In the genomic region with DNA sequence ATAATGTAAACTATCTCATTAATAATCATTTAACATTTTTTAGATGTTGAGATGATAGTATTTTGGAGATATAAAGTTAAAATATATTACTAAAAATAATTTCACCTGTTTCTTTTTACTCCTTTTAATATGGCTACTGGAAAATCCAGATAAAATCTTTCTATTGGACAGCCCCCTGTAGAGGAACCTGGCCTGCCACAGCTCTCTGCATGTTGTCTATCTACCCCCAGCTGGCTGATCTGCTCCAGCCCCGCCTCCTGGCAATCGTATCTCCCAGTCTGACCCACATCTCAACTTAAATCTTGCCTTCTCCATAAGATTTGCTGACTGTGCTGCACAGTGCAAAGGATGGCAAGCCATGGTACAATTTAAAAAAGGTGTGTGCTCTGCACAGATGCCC, we compare ENCODE assay signal across 17 cellular contexts.
DNase-seq lines count a peak whose midpoint lies in the region; ATAC-seq and TF ChIP-seq lines count a peak whose summit lies in the region.
"Had no signal": no experiment of that assay in that cellular context is flagged by ENCODE, and none has a peak within 500 bp of the region (broad histone marks: within the 10 kb centered on the region; RNA-seq: fewer than 3 reads in every experiment).

No MANE protein-coding gene starts in this region.

- peaks cover 7% of the 10 kb centered on the region for H3K4me1 Mint-ChIP-seq in activated CD4-positive, alpha-beta T cell treated with anti-CD3 and anti-CD28 coated beads, Interleukin-2, amount 10 ng/mL, durations not matched to agents 24 days and 14 days
- H3K4me1 Mint-ChIP-seq: B cell; CD4-positive, CD25-positive, alpha-beta regulatory T cell had no signal

- no peak overlapping the region for H3K4me3 Mint-ChIP-seq in activated CD4-positive, alpha-beta T cell treated with anti-CD3 and anti-CD28 coated beads, Interleukin-2, amount 10 ng/mL, durations not matched to agents 24 days and 14 days
- H3K4me3 Mint-ChIP-seq: B cell; CD4-positive, CD25-positive, alpha-beta regulatory T cell; CD8-positive, alpha-beta T cell had no signal

- no peaks in the 10 kb centered on the region for H3K27me3 ChIP-seq in MG63
- H3K27me3 ChIP-seq: BLaER1 had no signal

- no peak overlapping the region for H3K27ac Mint-ChIP-seq in activated CD4-positive, alpha-beta T cell treated with anti-CD3 and anti-CD28 coated beads, Interleukin-2, amount 10 ng/mL, durations not matched to agents 24 days and 14 days
- H3K27ac Mint-ChIP-seq: B cell; CD4-positive, CD25-positive, alpha-beta regulatory T cell; CD8-positive, alpha-beta T cell had no signal

- TF ChIP-seq CTCF in HEK293 (tag by site-specific recombination; IDR thresholded peaks at IDR 0.05), result no peak

- no peaks in the 10 kb centered on the region for H3K27me3 Mint-ChIP-seq in activated CD4-positive, alpha-beta T cell treated with anti-CD3 and anti-CD28 coated beads, Interleukin-2, amount 10 ng/mL, durations not matched to agents 24 days and 14 days
- H3K27me3 Mint-ChIP-seq: B cell; CD4-positive, CD25-positive, alpha-beta regulatory T cell had no signal

- H3K36me3 ChIP-seq in HEK293 (ENCODE audit: control insufficient read depth in 2 of 2, insufficient read depth in 1 of 2, low read length in 2 of 2), result peaks cover 0 to 11% of the 10 kb centered on the region in 2 experiments; a peak in 2 of 3 replicates
- peaks cover 33% of the 10 kb centered on the region for H3K36me3 ChIP-seq in MG63
- H3K36me3 ChIP-seq: BLaER1, HAP-1 had no signal

- H3K9me3 ChIP-seq in HEK293 (ENCODE audit: control insufficient read depth, insufficient read depth, low read depth, low read length), result no peaks in the 10 kb centered on the region
- H3K9me3 ChIP-seq in MG63, result no peaks in the 10 kb centered on the region
- H3K9me3 ChIP-seq: BLaER1, Caco-2, HAP-1 had no signal

- POLR2A ChIA-PET in HEK293 (lab: Yijun Ruan, JAX), result no interaction called here

- no peaks in the 10 kb centered on the region for H3K9me3 Mint-ChIP-seq in activated CD4-positive, alpha-beta T cell treated with anti-CD3 and anti-CD28 coated beads, Interleukin-2, amount 10 ng/mL, durations not matched to agents 24 days and 14 days
- H3K9me3 Mint-ChIP-seq: CD4-positive, CD25-positive, alpha-beta regulatory T cell; CD8-positive, alpha-beta T cell had no signal

- H3K27ac ChIP-seq in HEK293 (ENCODE audit: extremely low read depth, low read depth, low read length), result no peak overlapping the region
- H3K27ac ChIP-seq: BLaER1, C4-2B had no signal

- CTCF ChIA-PET in HEK293 (lab: Yijun Ruan, JAX), result no interaction called here

- intact Hi-C loops in activated CD4-positive, alpha-beta T cell treated with anti-CD3 and anti-CD28 coated beads, Interleukin-2, amount 10 ng/mL, durations not matched to agents 24 days and 14 days (cut with micrococcal nuclease), result no loop called here

- H3K36me3 Mint-ChIP-seq in activated CD4-positive, alpha-beta T cell treated with anti-CD3 and anti-CD28 coated beads, Interleukin-2, amount 10 ng/mL, durations not matched to agents 24 days and 14 days (ENCODE audit: low read depth), result no peaks in the 10 kb centered on the region
- H3K36me3 Mint-ChIP-seq: CD4-positive, CD25-positive, alpha-beta regulatory T cell; CD8-positive, alpha-beta T cell had no signal

- H3K4me3 ChIP-seq in HEK293 (ENCODE audit: low read depth, low read length) (no peak overlapping the region), MG63 (no peak overlapping the region)
- H3K4me3 ChIP-seq: BLaER1, HAP-1 had no signal

- DNase-seq in activated CD4-positive, alpha-beta T cell treated with anti-CD3 and anti-CD28 coated beads, Interleukin-2, amount 10 ng/mL, durations not matched to agents 24 days and 14 days, result peak; percentile 37
- DNase-seq in activated CD4-positive, alpha-beta T cell treated with anti-CD3 and anti-CD28 coated beads for 1 hour, result no peak
- DNase-seq in SK-N-DZ (ENCODE audit: low spot score), result peak; percentile 42
- no peak for DNase-seq in MG63
- DNase-seq: 8988T; Caco-2; CD4-positive, CD25-positive, alpha-beta regulatory T cell; CD8-positive, alpha-beta T cell; DMS153; DND-41; GOT3 had no signal

- no peak for ATAC-seq in HG03457 (IDR thresholded peaks at IDR 0.05; ENCODE audit: unreplicated experiment)
- ATAC-seq: CD8-positive, alpha-beta T cell had no signal

- H3K4me1 ChIP-seq in HEK293 (ENCODE audit: control insufficient read depth, insufficient read depth, low read length), result no peaks in the 10 kb centered on the region
- H3K4me1 ChIP-seq: Caco-2 had no signal

TF ChIP-seq in HEK293, 187 proteins besides CTCF, POLR2A, EP300 and RAD21:
- no peak for TF ChIP-seq ZEB2 (tag by site-specific recombination; IDR thresholded peaks at IDR 0.05)
- TF ChIP-seq ZNF24 (tag by site-specific recombination; IDR thresholded peaks at IDR 0.05), result no peak
- TF ChIP-seq GLIS1 (tag by site-specific recombination; IDR thresholded peaks at IDR 0.05), result peak; percentile 51
- peak; percentile 71 for TF ChIP-seq ZIC2 (tag by site-specific recombination; IDR thresholded peaks at IDR 0.05)

Comparison
In these comparisons a context has a peak if more than half of its experiments do, and no peak if none do; other contexts are left out.
1. DNase-seq: peak in activated CD4-positive, alpha-beta T cell treated with anti-CD3 and anti-CD28 coated beads, Interleukin-2, amount 10 ng/mL, durations not matched to agents 24 days and 14 days (single experiment) and SK-N-DZ (single experiment); none in activated CD4-positive, alpha-beta T cell treated with anti-CD3 and anti-CD28 coated beads for 1 hour (single experiment) and MG63 (single experiment).